ENCODE assay signal across 26 cellular contexts in genomic region chr2:154338359-154338967, GRCh38.
DNase-seq lines count a peak whose midpoint lies in the region; FAIRE-seq and TF ChIP-seq lines count a peak whose summit lies in the region.
"Had no signal": no experiment of that assay in that cellular context is flagged by ENCODE, and none has a peak within 500 bp of the region (broad histone marks: within the 10 kb centered on the region; RNA-seq: fewer than 3 reads in every experiment).

No MANE protein-coding gene starts in this region.

- no peak for FAIRE-seq in H1 (lab: Jason Lieb, UNC)
- no peak for FAIRE-seq in GM12892 (lab: Jason Lieb, UNC)
- FAIRE-seq: H54, HTR-8/SVneo had no signal

- no peak overlapping the region for H3K23ac ChIP-seq in H1 (ENCODE audit: insufficient read length)

- H3K56ac ChIP-seq in H1 (replicated peaks; ENCODE audit: insufficient read length, low read depth, low read length), result no peak overlapping the region

- H2AK5ac ChIP-seq in H1 (ENCODE audit: low read depth, low read length), result no peak overlapping the region

- H2BK5ac ChIP-seq in H1 (ENCODE audit: low read depth, low read length), result no peak overlapping the region

- TF ChIP-seq EP300 in H1 (IDR thresholded peaks at IDR 0.05; ENCODE audit: borderline replicate concordance in 1 of 2, low read depth in 2 of 2, low read length in 2 of 2), result no peak

- DNase-seq in ELF-1 (ENCODE audit: low read depth, low spot score) (peak; percentile 63), H1 (ENCODE audit: low read depth in 1 of 2, low spot score in 2 of 2) (no peak), iPS-NIHi7 (ENCODE audit: extremely low spot score) (peak; percentile 36), BE2C (no peak), GM12892 (ENCODE audit: insufficient read length) (no peak), SHP77 treated with DMSO at 0.1 percent for 48 hours (lab: John Stamatoyannopoulos, UW) (no peak), DMS 273 (lab: John Stamatoyannopoulos, UW; ENCODE audit: unreplicated experiment) (no peak)
- DNase-seq: 8988T, ACHN, Calu3, DMS153, DND-41, NCI-H1048, NCI-H1436, NCI-H187, NCI-H2081 treated with DMSO at 0.1 percent for 48 hours, NCI-H2171, NCI-H226, NCI-H510A, NCI-H69, SIG-M5 had no signal

- no peak for TF ChIP-seq POLR2A in H1 (IDR thresholded peaks at IDR 0.05; ENCODE audit: control extremely low read depth in 1 of 2, low read depth in 2 of 2, low read length in 2 of 2)
- TF ChIP-seq POLR2A in GM12892 (IDR thresholded peaks at IDR 0.05; ENCODE audit: low read depth, low read length), result no peak

- H3K9me3 ChIP-seq in HUES48 (ENCODE audit: control insufficient read depth, insufficient read depth, low read length) (no peaks in the 10 kb centered on the region), H1 (ENCODE audit: insufficient read depth in 2 of 2, low read depth in 1 of 2, low read length in 1 of 2) (no peaks in the 10 kb centered on the region), BE2C (no peaks in the 10 kb centered on the region)

- no peak overlapping the region for H2BK15ac ChIP-seq in H1 (ENCODE audit: low read length)

- peak overlapping the region; percentile 50; the same call in 1 of the 2 replicates for H2BK12ac ChIP-seq in H1 (ENCODE audit: low read depth, low read length)

- no peak overlapping the region for H3K18ac ChIP-seq in H1 (ENCODE audit: extremely low read depth, low read length)

- H3K14ac ChIP-seq in H1 (ENCODE audit: insufficient read length), result no peak overlapping the region

- H3K9ac ChIP-seq in HUES48 (ENCODE audit: low read depth, low read length) (no peak overlapping the region), H1 (replicated peaks in 1 of 4; ENCODE audit: extremely low read depth in 1 of 4, low read depth in 3 of 4, low read length in 3 of 4) (no peak overlapping the region)
- H3K9ac ChIP-seq: KMS-11 had no signal

- no peak overlapping the region for H3K4ac ChIP-seq in H1 (replicated peaks; ENCODE audit: insufficient read length, low read depth, low read length)

- H3K4me3 ChIP-seq in HUES48 (ENCODE audit: low read depth, low read length), result no peak overlapping the region
- H3K4me3 ChIP-seq in H1 (ENCODE audit: extremely low read depth in 1 of 4, insufficient read depth in 2 of 4, low read depth in 3 of 4, low read length in 4 of 4), result no peak overlapping the region
- H3K4me3 ChIP-seq in BE2C (ENCODE audit: low read depth, low read length), result no peak overlapping the region
- H3K4me3 ChIP-seq: SK-N-MC had no signal

- no peaks in the 10 kb centered on the region for H4K20me1 ChIP-seq in H1 (replicated peaks in 1 of 2; ENCODE audit: control insufficient read depth in 1 of 2, insufficient read depth in 2 of 2, low read length in 2 of 2)

- H3K27me3 ChIP-seq in HUES48 (ENCODE audit: control insufficient read depth, insufficient read depth, low read length), result no peaks in the 10 kb centered on the region
- no peaks in the 10 kb centered on the region for H3K27me3 ChIP-seq in H1 (replicated peaks in 1 of 4; ENCODE audit: control insufficient read depth in 3 of 4, extremely low read depth in 1 of 4, insufficient read depth in 3 of 4, low read length in 3 of 4)
- no peaks in the 10 kb centered on the region for H3K27me3 ChIP-seq in BE2C

- no peak overlapping the region for H2AFZ ChIP-seq in H1 (ENCODE audit: low read length)

- TF ChIP-seq CTCF in H1 (IDR thresholded peaks at IDR 0.05; ENCODE audit: control extremely low read depth in 1 of 3, insufficient read depth in 1 of 3, low read depth in 1 of 3, low read length in 3 of 3) (no peak), BE2C (IDR thresholded peaks at IDR 0.05; ENCODE audit: low read depth, low read length) (no peak)

- no peak overlapping the region for H2BK20ac ChIP-seq in H1 (ENCODE audit: low read length)

- H4K91ac ChIP-seq in H1 (replicated peaks; ENCODE audit: insufficient read length, low read length), result no peak overlapping the region

- H2BK120ac ChIP-seq in H1 (replicated peaks; ENCODE audit: low read depth, low read length), result no peak overlapping the region

- 52% methylated on average over 2 of the region's 3 CpGs; no CpG with 5 or more reads in 1 of the 2 experiments for WGBS in H1 (ENCODE audit: extremely low coverage in 1 of 2, insufficient coverage in 1 of 2, insufficient read length in 1 of 2, insufficient replicate concordance in 2 of 2, low coverage in 1 of 2, low lambda C conversion rate in 2 of 2, missing lambda C conversion rate in 1 of 2), 2 experiments

- no peak overlapping the region; the same call in 1 of the 2 replicates for H4K8ac ChIP-seq in H1 (ENCODE audit: extremely low read depth, insufficient read depth, low read length)

- no peak for TF ChIP-seq RAD21 in H1 (IDR thresholded peaks at IDR 0.05 in 1 of 2, conservative IDR thresholded peaks at IDR 0.05 in 1 of 2; ENCODE audit: low read depth in 2 of 2, low read length in 2 of 2)

- H3K27ac ChIP-seq in HUES48 (ENCODE audit: low read depth, low read length) (peak overlapping the region; percentile 63), H1 (ENCODE audit: low read depth, low read length) (no peak overlapping the region; the same call in 1 of the 2 replicates)
- H3K27ac ChIP-seq: KMS-11, SK-N-MC had no signal

- H3K23me2 ChIP-seq in H1 (ENCODE audit: low read depth, low read length), result no peaks in the 10 kb centered on the region

- H4K5ac ChIP-seq in H1 (ENCODE audit: insufficient read length, low read depth, low read length), result no peak overlapping the region

- H3K36me3 ChIP-seq in HUES48 (ENCODE audit: control insufficient read depth, insufficient read depth, low read length) (no peaks in the 10 kb centered on the region), H1 (ENCODE audit: control insufficient read depth in 2 of 4, insufficient read depth in 4 of 4, low read length in 3 of 4) (no peaks in the 10 kb centered on the region), BE2C (no peaks in the 10 kb centered on the region)

- POLR2A ChIA-PET in H1 (lab: Charles Lee; ENCODE audit: partially characterized antibody), result no interaction called here

- peak overlapping the region in 1 of 2 experiments; percentile 38; a peak in 1 of 4 replicates for H3K4me2 ChIP-seq in H1 (ENCODE audit: insufficient read depth in 1 of 2, low read depth in 2 of 2, low read length in 2 of 2)
- H3K4me2 ChIP-seq: KMS-11 had no signal

- no peaks in the 10 kb centered on the region for H3K79me2 ChIP-seq in H1 (ENCODE audit: control insufficient read depth in 1 of 2, insufficient read depth in 2 of 2, low read length in 2 of 2)

- no peaks in the 10 kb centered on the region for H3K79me1 ChIP-seq in H1 (ENCODE audit: low read depth, low read length)

- CTCF ChIA-PET in H1 (lab: Charles Lee; ENCODE audit: partially characterized antibody), result no interaction called here

- H3K4me1 ChIP-seq in HUES48 (ENCODE audit: control insufficient read depth, insufficient read depth, low read length), result peaks cover 33% of the 10 kb centered on the region
- H3K4me1 ChIP-seq in H1 (replicated peaks in 1 of 4; ENCODE audit: control insufficient read depth in 3 of 4, insufficient read depth in 4 of 4, low read length in 3 of 4), result peaks cover 0 to 9% (median 4%) of the 10 kb centered on the region in 4 experiments; a peak in 2 of 7 replicates
- no peaks in the 10 kb centered on the region for H3K4me1 ChIP-seq in BE2C

TF ChIP-seq in H1, 55 proteins besides CTCF, POLR2A, EP300 and RAD21:
- no peak for TF ChIP-seq SAP30 (IDR thresholded peaks at IDR 0.05; ENCODE audit: insufficient read depth, insufficient replicate concordance, low read length)
- TF ChIP-seq NANOG (IDR thresholded peaks at IDR 0.05; ENCODE audit: insufficient read depth, low read depth, low read length, poor library complexity, severe bottlenecking), result peak; percentile 22
- no peak for TF ChIP-seq SP1 (IDR thresholded peaks at IDR 0.05; ENCODE audit: low read depth, low read length)
- TF ChIP-seq EGR1 (IDR thresholded peaks at IDR 0.05; ENCODE audit: borderline replicate concordance, low read depth, low read length), result no peak
- no peak for TF ChIP-seq KDM5A (IDR thresholded peaks at IDR 0.05; ENCODE audit: low read length)
- TF ChIP-seq EZH2 (IDR thresholded peaks at IDR 0.05; ENCODE audit: low read depth, low read length, severe bottlenecking), result no peak
- TF ChIP-seq TEAD4 (IDR thresholded peaks at IDR 0.05; ENCODE audit: low read depth, low read length), result peak; percentile 27; the same call in 1 of the 2 replicates
- TF ChIP-seq SP2 (IDR thresholded peaks at IDR 0.05; ENCODE audit: low read length), result no peak
- no peak for TF ChIP-seq BACH1 (IDR thresholded peaks at IDR 0.05; ENCODE audit: low read length)
- TF ChIP-seq FOSL1 (IDR thresholded peaks at IDR 0.05; ENCODE audit: insufficient read depth, low read depth, low read length), result no peak

Comparison
In these comparisons a context has a peak if more than half of its experiments do, and no peak if none do; other contexts are left out.
1. DNase-seq: peak in ELF-1 (single experiment) and iPS-NIHi7 (single experiment); none in H1 (0 of 2), BE2C (single experiment), GM12892 (single experiment), SHP77 treated with DMSO at 0.1 percent for 48 hours (single experiment) and DMS 273 (single experiment).